ENCODE assay signal across 26 cellular contexts in the genomic region with DNA sequence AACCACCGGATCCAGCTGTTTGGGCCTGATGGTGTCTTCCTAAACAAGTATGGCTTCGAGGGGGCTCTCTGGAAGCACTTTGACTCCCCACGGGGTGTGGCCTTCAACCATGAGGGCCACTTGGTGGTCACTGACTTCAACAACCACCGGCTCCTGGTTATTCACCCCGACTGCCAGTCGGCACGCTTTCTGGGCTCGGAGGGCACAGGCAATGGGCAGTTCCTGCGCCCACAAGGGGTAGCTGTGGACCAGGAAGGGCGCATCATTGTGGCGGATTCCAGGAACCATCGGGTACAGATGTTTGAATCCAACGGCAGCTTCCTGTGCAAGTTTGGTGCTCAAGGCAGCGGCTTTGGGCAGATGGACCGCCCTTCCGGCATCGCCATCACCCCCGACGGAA.
"Had no signal": no experiment of that assay in that cellular context is flagged by ENCODE, and none has a peak within 500 bp of the region (broad histone marks: within the 10 kb centered on the region; RNA-seq: fewer than 3 reads in every experiment).

No MANE protein-coding gene starts in this region.

- H3K36me3 Mint-ChIP-seq: immature natural killer cell; naive B cell; natural killer cell treated with Interleukin-12 subunit alpha and Interleukin-12 subunit beta and Interleukin-15 and Interleukin-18, amount 100 ng/mL, for 72 hours had no signal

- H3K4me1 ChIP-seq: left lung, right atrium auricular region, suprapubic skin, tibial artery, upper lobe of right lung had no signal

- H3K27ac ChIP-seq: left lung, lower lobe of right lung, ovary, right atrium auricular region, skin epidermis, suprapubic skin, thoracic aorta, tibial artery, upper lobe of right lung had no signal

- H3K36me3 ChIP-seq: ovary, right atrium auricular region, suprapubic skin, thoracic aorta, tibial artery had no signal

- H3K27me3 Mint-ChIP-seq: progenitor cell of endocrine pancreas had no signal

- H3K4me1 Mint-ChIP-seq: immature natural killer cell, naive B cell had no signal

- H3K27ac Mint-ChIP-seq: immature natural killer cell; mesothelial cell of epicardium; naive B cell; natural killer cell treated with Interleukin-12 subunit alpha and Interleukin-12 subunit beta and Interleukin-15 and Interleukin-18, amount 100 ng/mL, for 72 hours; progenitor cell of endocrine pancreas; stimulated activated naive CD8-positive, alpha-beta T cell treated with anti-CD3 and anti-CD28 coated beads, Interleukin-15, Interleukin-2, amounts not matched to agents 100 ng/mL and 50 ng/mL, for 24 hours had no signal

- H3K9me3 ChIP-seq: left lung, lower lobe of right lung, ovary, right atrium auricular region, suprapubic skin, thoracic aorta, tibial artery, upper lobe of right lung had no signal

- H3K4me3 Mint-ChIP-seq: immature natural killer cell; mesothelial cell of epicardium; naive B cell; natural killer cell treated with Interleukin-12 subunit alpha and Interleukin-12 subunit beta and Interleukin-15 and Interleukin-18, amount 100 ng/mL, for 72 hours; stimulated activated naive CD8-positive, alpha-beta T cell treated with anti-CD3 and anti-CD28 coated beads, Interleukin-15, Interleukin-2, amounts not matched to agents 100 ng/mL and 50 ng/mL, for 24 hours had no signal

- DNase-seq: hypothalamus; immature natural killer cell; kidney; left colon; left lung; lower lobe of right lung; mesendoderm; naive B cell; ovary; stimulated activated CD4-positive, alpha-beta T cell treated with anti-CD3 and anti-CD28 coated beads, Interleukin-12 subunit alpha, Interleukin-12 subunit beta, amount 100 ng/mL, for 4 hours; stimulated activated CD4-positive, alpha-beta T cell treated with anti-CD3 and anti-CD28 coated beads, Interleukin-15, amount 100 ng/mL, for 24 hours; stimulated activated CD4-positive, alpha-beta T cell treated with anti-CD3 and anti-CD28 coated beads, Interleukin-2, amount 100 ng/mL, for 24 hours; stimulated activated CD4-positive, alpha-beta T cell treated with anti-CD3 and anti-CD28 coated beads, Interleukin-4, amount 100 ng/mL, for 1 hour; stimulated activated naive CD4-positive, alpha-beta T cell; tibial artery; trophoblast cell; upper lobe of right lung had no signal

- H3K4me3 ChIP-seq: left lung, lower lobe of right lung, ovary, right atrium auricular region, skin epidermis, suprapubic skin, thoracic aorta, tibial artery, upper lobe of right lung had no signal

- ATAC-seq: left colon, left lung, lower lobe of right lung, sciatic nerve had no signal

- H3K27me3 ChIP-seq: left lung, ovary, right atrium auricular region, upper lobe of right lung had no signal

- H3K9me3 Mint-ChIP-seq: immature natural killer cell; mesothelial cell of epicardium; naive B cell; natural killer cell treated with Interleukin-12 subunit alpha and Interleukin-12 subunit beta and Interleukin-15 and Interleukin-18, amount 100 ng/mL, for 72 hours; stimulated activated naive CD8-positive, alpha-beta T cell treated with anti-CD3 and anti-CD28 coated beads, Interleukin-15, Interleukin-2, amounts not matched to agents 100 ng/mL and 50 ng/mL, for 24 hours had no signal
